In genomic region chr2:73667239-73667638, GRCh38 we compare ENCODE assay signal across 7 cellular contexts. TPM values are rescaled to one million over a fixed set of nuclear protein-coding genes. Genes with fewer than 3 reads are reported as not detected.
"Had no signal": no experiment of that assay in that cellular context is flagged by ENCODE, and none has a peak within 500 bp of the region (broad histone marks: within the 10 kb centered on the region; RNA-seq: fewer than 3 reads in every experiment).

No MANE protein-coding gene starts in this region.

RNA-seq across cellular contexts. Expression of gene NAT8, which starts 25.0 kb away (rescaled TPM):
- total RNA-seq: GM23248, GM23338, H1, H4, H7, H9, HFFc6 had no signal
- polyA plus RNA-seq: GM23248, GM23338, H1 had no signal
